9 cellular contexts compared by ENCODE assay signal in the genomic region with DNA sequence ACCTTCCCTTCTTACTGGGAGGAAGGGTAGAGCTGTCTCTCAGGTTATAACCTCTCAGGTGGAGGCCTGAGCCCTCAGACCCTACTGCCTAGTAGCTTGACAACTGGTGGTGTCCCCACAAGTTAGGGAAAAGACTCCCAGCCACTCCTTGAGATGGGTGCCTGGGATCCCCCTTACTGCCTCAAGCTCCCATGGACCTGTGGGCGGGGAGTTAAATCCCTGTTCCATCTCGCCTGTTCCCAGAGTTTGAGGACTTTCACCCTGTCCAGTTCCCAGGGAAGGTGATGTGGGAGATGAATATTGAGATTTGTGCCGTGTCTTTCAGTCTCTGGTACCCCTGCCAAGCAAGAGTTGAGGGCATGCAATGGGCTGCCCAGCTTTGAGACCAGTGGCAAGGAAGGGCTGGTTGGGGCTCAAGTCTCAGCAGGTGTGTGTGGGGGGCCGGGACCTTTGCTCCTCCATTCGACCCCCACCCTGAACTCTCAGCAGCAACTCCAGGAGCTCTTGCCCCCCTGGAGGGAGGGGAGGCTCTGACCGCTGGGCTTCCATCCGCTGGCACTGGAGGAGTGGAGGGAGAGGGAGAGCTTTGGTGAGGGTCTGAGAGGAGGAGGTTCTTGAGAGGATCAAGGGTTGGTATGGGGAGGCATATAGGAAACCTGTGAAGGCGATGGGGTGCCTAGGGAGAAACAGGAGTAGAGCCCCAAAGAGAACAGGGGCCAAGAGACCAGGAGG. TPM values are rescaled to one million over a fixed set of nuclear protein-coding genes. Genes with fewer than 3 reads are reported as not detected.
DNase-seq lines count a peak whose midpoint lies in the region; ATAC-seq, FAIRE-seq and TF ChIP-seq lines count a peak whose summit lies in the region.
"Had no signal": no experiment of that assay in that cellular context is flagged by ENCODE, and none has a peak within 500 bp of the region (broad histone marks: within the 10 kb centered on the region; RNA-seq: fewer than 3 reads in every experiment).

No MANE protein-coding gene starts in this region.

- H3K9me3 ChIP-seq in HUES48 (ENCODE audit: control insufficient read depth, insufficient read depth, low read length) (no peaks in the 10 kb centered on the region), kidney (ENCODE audit: control insufficient read depth in 1 of 2, low read length in 2 of 2) (no peaks in the 10 kb centered on the region), stomach (no peaks in the 10 kb centered on the region)

- DNase-seq in kidney (peak; percentile 66), stomach (no peak), D721Med (ENCODE audit: insufficient read length, low spot score) (no peak), inferior parietal cortex (ENCODE audit: extremely low spot score) (no peak)
- DNase-seq: cerebellar nuclear complex; stimulated activated CD4-positive, alpha-beta T cell treated with anti-CD3 and anti-CD28 coated beads, Interleukin-1b, Interleukin-23, amount 100 ng/mL, for 48 hours had no signal

- ATAC-seq in activated T-helper 17 cell treated with anti-CD3 and anti-CD28 coated beads, Interleukin-2, amount 50 U/mL, for 72 hours (replicated peaks), result no peak
- ATAC-seq in GM18870 (IDR thresholded peaks at IDR 0.05; ENCODE audit: unreplicated experiment), result no peak

- TF ChIP-seq CTCF in kidney (IDR thresholded peaks at IDR 0.05; ENCODE audit: borderline replicate concordance, extremely low read depth, insufficient read depth), result no peak
- TF ChIP-seq CTCF in stomach (IDR thresholded peaks at IDR 0.05), result no peak
- TF ChIP-seq CTCF in D721Med (IDR thresholded peaks at IDR 0.05; ENCODE audit: insufficient read depth, missing control alignments), result no peak

- peaks cover 43% of the 10 kb centered on the region for H3K4me1 Mint-ChIP-seq in activated T-helper 17 cell treated with anti-CD3 and anti-CD28 coated beads, Interleukin-2, amount 50 U/mL, for 72 hours

- peaks cover 19% of the 10 kb centered on the region for H3K36me3 ChIP-seq in HUES48 (ENCODE audit: control insufficient read depth, insufficient read depth, low read length)
- peaks cover 8 to 13% of the 10 kb centered on the region in 2 donors for H3K36me3 ChIP-seq in kidney (ENCODE audit: control insufficient read depth in 1 of 2, insufficient read depth in 2 of 2, low read length in 2 of 2)
- peaks cover 18 to 23% (median 21%) of the 10 kb centered on the region in 4 donors for H3K36me3 ChIP-seq in stomach

- no peaks in the 10 kb centered on the region for H3K9me3 Mint-ChIP-seq in activated T-helper 17 cell treated with anti-CD3 and anti-CD28 coated beads, Interleukin-2, amount 50 U/mL, for 72 hours

- WGBS in stomach, 5 donors, result 60 to 81% (median 78%) methylated on average over 8 of the region's 8 CpGs

- no peak for TF ChIP-seq POLR2A in stomach (IDR thresholded peaks at IDR 0.05)

- intact Hi-C loops in kidney (cut with DNase I), result no loop called here
- intact Hi-C loops in stomach (cut with DNase I; ENCODE audit: low total_unique reads), result no loop called here

- H3K4me1 ChIP-seq in HUES48 (ENCODE audit: control insufficient read depth, insufficient read depth, low read length) (peaks cover 33% of the 10 kb centered on the region), kidney (ENCODE audit: control insufficient read depth in 1 of 2, insufficient read depth in 1 of 2, low read depth in 1 of 2, low read length in 2 of 2) (peaks cover 11 to 31% of the 10 kb centered on the region in 2 donors), stomach (peaks cover 44 to 86% (median 73%) of the 10 kb centered on the region in 4 donors)

- no peak for TF ChIP-seq EP300 in stomach (IDR thresholded peaks at IDR 0.05)

- no peak overlapping the region for H3K9ac ChIP-seq in HUES48 (ENCODE audit: low read depth, low read length)
- peak overlapping the region; percentile 94 to 95 for H3K9ac ChIP-seq in kidney (ENCODE audit: low read length in 2 of 2)

- H3K27ac ChIP-seq in HUES48 (ENCODE audit: low read depth, low read length), result peak overlapping the region; percentile 85
- peak overlapping the region; percentile 93 to 98 for H3K27ac ChIP-seq in kidney (ENCODE audit: low read depth in 2 of 2, low read length in 2 of 2)
- peak overlapping the region; percentile 94 to 100 (median 97) for H3K27ac ChIP-seq in stomach

- peaks cover 68% of the 10 kb centered on the region for H3K36me3 Mint-ChIP-seq in activated T-helper 17 cell treated with anti-CD3 and anti-CD28 coated beads, Interleukin-2, amount 50 U/mL, for 72 hours (ENCODE audit: low read depth)

- no peak for FAIRE-seq in kidney (lab: Jason Lieb, UNC)
- no peak for FAIRE-seq in D721Med (lab: Jason Lieb, UNC)

- H3K27me3 ChIP-seq in HUES48 (ENCODE audit: control insufficient read depth, insufficient read depth, low read length) (no peaks in the 10 kb centered on the region), stomach (no peaks in the 10 kb centered on the region)

- H3K4me3 ChIP-seq in HUES48 (ENCODE audit: low read depth, low read length) (0 out of 2 replicates have a peak overlapping the region, but pooled peaks have one; percentile 67), kidney (ENCODE audit: low read length in 2 of 2) (peak overlapping the region; percentile 52 to 91), stomach (peak overlapping the region; percentile 69 to 90 (median 81))

- peak overlapping the region; percentile 98 for H3K4me3 Mint-ChIP-seq in activated T-helper 17 cell treated with anti-CD3 and anti-CD28 coated beads, Interleukin-2, amount 50 U/mL, for 72 hours

- H3K27ac Mint-ChIP-seq in activated T-helper 17 cell treated with anti-CD3 and anti-CD28 coated beads, Interleukin-2, amount 50 U/mL, for 72 hours, result peak overlapping the region; percentile 98

- H3K27me3 Mint-ChIP-seq in activated T-helper 17 cell treated with anti-CD3 and anti-CD28 coated beads, Interleukin-2, amount 50 U/mL, for 72 hours, result no peaks in the 10 kb centered on the region

RNA-seq across cellular contexts. Expression of gene PBX2, which starts 1.1 kb away (rescaled TPM):
- 100 to 1,000 TPM in 1 of 2 donors, 10 to 100 TPM in 1; 53.0 to 135 TPM for total RNA-seq in activated T-helper 17 cell treated with anti-CD3 and anti-CD28 coated beads, Interleukin-2, amount 50 U/mL, for 72 hours
- total RNA-seq in kidney, result 87.3 TPM
- 34.6 TPM for polyA plus RNA-seq in kidney (ENCODE audit: insufficient read depth, low read depth, low replicate concordance)
- 10 to 100 TPM; 23.5 to 50.3 (median 42.0) TPM for total RNA-seq in stomach
- 10 to 100 TPM; 26.5 to 31.4 (median 28.0) TPM for polyA plus RNA-seq in stomach

RNA-seq across cellular contexts. Expression of gene GPSM3, which starts 1.3 kb away (rescaled TPM):
- total RNA-seq in activated T-helper 17 cell treated with anti-CD3 and anti-CD28 coated beads, Interleukin-2, amount 50 U/mL, for 72 hours, result 100 to 1,000 TPM; 136 to 227 TPM
- total RNA-seq in kidney (28.1 TPM), stomach (10 to 100 TPM in 1 of 5 donors, 1 to 10 TPM in 1, not detected in 3; 3.1 to 41.0 TPM)
- polyA plus RNA-seq in kidney (ENCODE audit: insufficient read depth, low read depth, low replicate concordance) (6.2 TPM), stomach (10 to 100 TPM in 2 of 3 donors, 1 to 10 TPM in 1; 10.0 to 25.8 (median 23.9) TPM)

RNA-seq across cellular contexts. Expression of gene AGER, which starts 7.1 kb away (rescaled TPM):
- total RNA-seq in activated T-helper 17 cell treated with anti-CD3 and anti-CD28 coated beads, Interleukin-2, amount 50 U/mL, for 72 hours, result 10 to 100 TPM; 19.3 to 50.2 TPM
- total RNA-seq in kidney (13.0 TPM), stomach (10 to 100 TPM in 2 of 5 donors, 1 to 10 TPM in 2, under 1 TPM in 1; 0.87 to 35.6 (median 2.8) TPM)
- polyA plus RNA-seq in kidney (ENCODE audit: insufficient read depth, low read depth, low replicate concordance) (7.1 TPM), stomach (10 to 100 TPM; 13.0 to 18.0 (median 16.9) TPM)

RNA-seq across cellular contexts. Expression of gene RNF5, which starts 12.9 kb away (rescaled TPM):
- 10 to 100 TPM; 46.0 to 64.5 TPM for total RNA-seq in activated T-helper 17 cell treated with anti-CD3 and anti-CD28 coated beads, Interleukin-2, amount 50 U/mL, for 72 hours
- total RNA-seq in kidney (74.1 TPM), stomach (10 to 100 TPM; 22.6 to 71.4 (median 50.9) TPM)
- polyA plus RNA-seq in kidney (ENCODE audit: insufficient read depth, low read depth, low replicate concordance) (208 TPM), stomach (100 to 1,000 TPM in 1 of 3 donors, 10 to 100 TPM in 2; 92.5 to 107 (median 93.2) TPM)

RNA-seq across cellular contexts. Expression of gene AGPAT1, which starts 15.2 kb away (rescaled TPM):
- 10 to 100 TPM; 26.8 to 37.5 TPM for total RNA-seq in activated T-helper 17 cell treated with anti-CD3 and anti-CD28 coated beads, Interleukin-2, amount 50 U/mL, for 72 hours
- 58.9 TPM for total RNA-seq in kidney
- polyA plus RNA-seq in kidney (ENCODE audit: insufficient read depth, low read depth, low replicate concordance), result 87.1 TPM
- total RNA-seq in stomach, result 10 to 100 TPM in 4 of 5 donors, 1 to 10 TPM in 1; 7.3 to 52.6 (median 33.5) TPM
- polyA plus RNA-seq in stomach, result 10 to 100 TPM; 31.3 to 41.9 (median 36.2) TPM
